ENCODE assay signal across 11 cellular contexts in the genomic region with DNA sequence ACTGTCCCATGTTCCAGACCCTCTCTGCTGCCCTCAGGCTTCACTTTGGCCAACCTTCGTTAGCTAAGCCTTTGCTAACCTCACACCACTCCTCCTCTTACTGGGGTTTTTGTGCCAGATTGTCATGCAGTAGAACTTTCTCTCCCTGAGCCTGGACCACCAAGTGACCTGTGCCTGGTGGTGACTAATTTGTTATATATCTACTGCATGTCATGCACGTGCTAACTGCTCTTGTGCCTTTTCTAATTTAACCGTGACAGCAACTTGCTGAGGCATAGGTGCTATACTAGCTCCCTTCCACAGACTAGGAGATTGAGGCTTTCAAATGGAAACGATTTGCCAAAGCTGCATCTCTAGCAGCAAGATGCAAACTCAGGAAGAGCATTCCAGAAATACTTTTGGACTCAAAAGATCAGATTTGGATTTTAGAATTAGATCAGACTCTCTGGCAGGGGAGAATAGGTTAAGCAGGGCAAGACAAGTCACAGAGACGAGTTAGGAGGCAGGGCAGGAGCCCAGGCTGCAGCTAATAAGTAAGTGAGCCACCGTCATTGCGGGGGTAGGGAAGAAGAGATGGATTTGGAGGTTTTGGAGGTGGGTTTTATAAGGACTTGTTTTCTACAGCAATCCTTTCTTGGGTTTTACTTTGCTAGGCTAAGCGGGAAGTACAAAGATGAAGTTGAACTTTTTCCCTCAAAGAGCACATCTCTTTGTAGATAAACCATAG. TPM values are rescaled to one million over a fixed set of nuclear protein-coding genes. Genes with fewer than 3 reads are reported as not detected.
DNase-seq lines count a peak whose midpoint lies in the region; ATAC-seq and TF ChIP-seq lines count a peak whose summit lies in the region.
"Had no signal": no experiment of that assay in that cellular context is flagged by ENCODE, and none has a peak within 500 bp of the region (broad histone marks: within the 10 kb centered on the region; RNA-seq: fewer than 3 reads in every experiment).

No MANE protein-coding gene starts in this region.

- H3K4me3 Mint-ChIP-seq in activated naive CD4-positive, alpha-beta T cell treated with anti-CD3 and anti-CD28 coated beads, Interleukin-2, amount 10 ng/mL, durations not matched to agents 7 days and 5 days: peak overlapping the region; percentile 98
- H3K4me3 Mint-ChIP-seq in activated B cell treated with CpG ODN at 0.5 μM for 24 hours: peak overlapping the region; percentile 50
- H3K4me3 Mint-ChIP-seq in stimulated activated memory B cell treated with anti-CD40 and anti-IgM and Interleukin-4, amounts not matched to agents 10 μg/mL and 1 μg/mL and 100 μg/mL, for 72 hours: peak overlapping the region; percentile 82

- H3K27me3 Mint-ChIP-seq in activated naive CD4-positive, alpha-beta T cell treated with anti-CD3 and anti-CD28 coated beads, Interleukin-2, amount 10 ng/mL, durations not matched to agents 7 days and 5 days: no peaks in the 10 kb centered on the region
- H3K27me3 Mint-ChIP-seq in activated B cell treated with CpG ODN at 0.5 μM for 24 hours: no peaks in the 10 kb centered on the region
- no peaks in the 10 kb centered on the region for H3K27me3 Mint-ChIP-seq in stimulated activated memory B cell treated with anti-CD40 and anti-IgM and Interleukin-4, amounts not matched to agents 10 μg/mL and 1 μg/mL and 100 μg/mL, for 72 hours

- peak overlapping the region; percentile 17 for H3K4me3 ChIP-seq in fibroblast of the aortic adventitia (ENCODE audit: low read depth, low read length)

- ATAC-seq in activated B cell treated with CpG ODN at 0.5 μM for 24 hours (ENCODE audit: low read depth) (no peak), GM19023 (IDR thresholded peaks at IDR 0.05; ENCODE audit: unreplicated experiment) (no peak)
- no peak for ATAC-seq in stimulated activated memory B cell treated with anti-CD40 and anti-IgM and Interleukin-4, amounts not matched to agents 10 μg/mL and 1 μg/mL and 100 μg/mL, for 72 hours
- ATAC-seq: upper lobe of right lung had no signal

- no peak for TF ChIP-seq CTCF in activated B cell treated with CpG ODN at 0.5 μM for 24 hours (IDR thresholded peaks at IDR 0.05)
- TF ChIP-seq CTCF in fibroblast of the aortic adventitia (IDR thresholded peaks at IDR 0.05; ENCODE audit: insufficient read depth, low read length): no peak

- H3K27ac Mint-ChIP-seq in activated naive CD4-positive, alpha-beta T cell treated with anti-CD3 and anti-CD28 coated beads, Interleukin-2, amount 10 ng/mL, durations not matched to agents 7 days and 5 days: no peak overlapping the region
- H3K27ac Mint-ChIP-seq in activated B cell treated with CpG ODN at 0.5 μM for 24 hours: no peak overlapping the region
- H3K27ac Mint-ChIP-seq in stimulated activated memory B cell treated with anti-CD40 and anti-IgM and Interleukin-4, amounts not matched to agents 10 μg/mL and 1 μg/mL and 100 μg/mL, for 72 hours: no peak overlapping the region

- H3K9me3 Mint-ChIP-seq in activated naive CD4-positive, alpha-beta T cell treated with anti-CD3 and anti-CD28 coated beads, Interleukin-2, amount 10 ng/mL, durations not matched to agents 7 days and 5 days: no peaks in the 10 kb centered on the region
- no peaks in the 10 kb centered on the region for H3K9me3 Mint-ChIP-seq in activated B cell treated with CpG ODN at 0.5 μM for 24 hours
- H3K9me3 Mint-ChIP-seq in stimulated activated memory B cell treated with anti-CD40 and anti-IgM and Interleukin-4, amounts not matched to agents 10 μg/mL and 1 μg/mL and 100 μg/mL, for 72 hours: no peaks in the 10 kb centered on the region

- POLR2A ChIA-PET in activated B cell treated with CpG ODN at 0.5 μM for 24 hours (lab: Charles Lee): interaction anchor here (1.2 to 5.5 kb wide), 5 partner anchors 26 to 591 kb away, joined by 4 to 137 read pairs (median 47); a partner anchor contains a TSS

- no peak for DNase-seq in activated naive CD4-positive, alpha-beta T cell treated with anti-CD3 and anti-CD28 coated beads, Interleukin-2, amount 10 ng/mL, durations not matched to agents 7 days and 5 days
- no peak for DNase-seq in activated naive CD4-positive, alpha-beta T cell (lab: John Stamatoyannopoulos, UW)
- DNase-seq in activated B cell treated with CpG ODN at 0.5 μM for 24 hours (no peak), fibroblast of the aortic adventitia (ENCODE audit: low read depth) (peak; percentile 7), inferior parietal cortex (ENCODE audit: extremely low spot score) (no peak), AG20443 (ENCODE audit: low spot score) (no peak)
- DNase-seq: activated CD4-positive, alpha-beta T cell treated with anti-CD3 and anti-CD28 coated beads, Interleukin-2, amount 50 U/mL, for 1 hour; NCI-H446; upper lobe of right lung had no signal

- CTCF ChIA-PET in activated naive CD4-positive, alpha-beta T cell treated with anti-CD3 and anti-CD28 coated beads, Interleukin-2, amount 10 ng/mL, durations not matched to agents 7 days and 5 days (lab: Charles Lee): no interaction called here
- CTCF ChIA-PET in activated B cell treated with CpG ODN at 0.5 μM for 24 hours (lab: Charles Lee): interaction anchor here (2.1 to 3.9 kb wide), 2 partner anchors 57 to 74 kb away, joined by 6 to 69 read pairs; no protein-coding TSS in a partner anchor

- intact Hi-C loops in activated B cell treated with CpG ODN at 0.5 μM for 24 hours (cut with micrococcal nuclease): loop anchor here (2.0 to 10.0 kb wide), 5 partner anchors 65 to 463 kb away; a partner anchor contains a TSS

- H3K4me1 Mint-ChIP-seq in activated naive CD4-positive, alpha-beta T cell treated with anti-CD3 and anti-CD28 coated beads, Interleukin-2, amount 10 ng/mL, durations not matched to agents 7 days and 5 days: peaks cover 45% of the 10 kb centered on the region
- H3K4me1 Mint-ChIP-seq in activated B cell treated with CpG ODN at 0.5 μM for 24 hours: peaks cover 32% of the 10 kb centered on the region
- peaks cover 51% of the 10 kb centered on the region for H3K4me1 Mint-ChIP-seq in stimulated activated memory B cell treated with anti-CD40 and anti-IgM and Interleukin-4, amounts not matched to agents 10 μg/mL and 1 μg/mL and 100 μg/mL, for 72 hours

- peaks cover 25% of the 10 kb centered on the region for H3K36me3 Mint-ChIP-seq in activated naive CD4-positive, alpha-beta T cell treated with anti-CD3 and anti-CD28 coated beads, Interleukin-2, amount 10 ng/mL, durations not matched to agents 7 days and 5 days
- peaks cover 39% of the 10 kb centered on the region for H3K36me3 Mint-ChIP-seq in activated B cell treated with CpG ODN at 0.5 μM for 24 hours (ENCODE audit: low read depth)
- H3K36me3 Mint-ChIP-seq in stimulated activated memory B cell treated with anti-CD40 and anti-IgM and Interleukin-4, amounts not matched to agents 10 μg/mL and 1 μg/mL and 100 μg/mL, for 72 hours: peaks cover 6% of the 10 kb centered on the region

RNA-seq across cellular contexts. Expression of a gene that starts 1.8 kb away (rescaled TPM):
- 72.0 and 74.5 TPM in 2 replicates for total RNA-seq in activated B cell treated with CpG ODN at 0.5 μM for 24 hours
- 41.2 and 70.0 TPM in 2 replicates for total RNA-seq in fibroblast of the aortic adventitia (ENCODE audit: low replicate concordance)

RNA-seq across cellular contexts. Expression of a gene that starts 2.8 kb away (rescaled TPM):
- total RNA-seq in activated B cell treated with CpG ODN at 0.5 μM for 24 hours (113 and 150 TPM in 2 replicates), fibroblast of the aortic adventitia (ENCODE audit: low replicate concordance) (3.8 and 21.9 TPM in 2 replicates)

RNA-seq across cellular contexts. Expression of a gene that starts 36.4 kb away (rescaled TPM):
- total RNA-seq in activated B cell treated with CpG ODN at 0.5 μM for 24 hours (1.2 and 1.5 TPM in 2 replicates), fibroblast of the aortic adventitia (ENCODE audit: low replicate concordance) (1.1 and 1.7 TPM in 2 replicates)

RNA-seq across cellular contexts. Expression of a gene that starts 50.0 kb away (rescaled TPM):
- total RNA-seq in activated B cell treated with CpG ODN at 0.5 μM for 24 hours: 99.7 and 122 TPM in 2 replicates
- total RNA-seq in fibroblast of the aortic adventitia (ENCODE audit: low replicate concordance): 36.5 and 73.4 TPM in 2 replicates
